Comparison of ENCODE assay signal across 17 cellular contexts in genomic region chr2:242015366-242016065, GRCh38.
"Had no signal": no experiment of that assay in that cellular context is flagged by ENCODE, and none has a peak within 500 bp of the region (broad histone marks: within the 10 kb centered on the region; RNA-seq: fewer than 3 reads in every experiment).

No MANE protein-coding gene starts in this region.

- H3K27ac ChIP-seq: brain microvascular endothelial cell, colonic mucosa, gastrocnemius medialis, heart left ventricle, stomach, upper lobe of left lung had no signal

- ATAC-seq: activated CD8-positive, alpha-beta T cell treated with anti-CD3 and anti-CD28 coated beads for 36 hours; esophagus mucosa; gastrocnemius medialis; mucosa of descending colon had no signal

- DNase-seq: activated CD4-positive, alpha-beta T cell treated with anti-CD3 and anti-CD28 coated beads, Interleukin-2, amount 10 ng/mL, durations not matched to agents 24 days and 14 days; activated CD8-positive, alpha-beta T cell treated with anti-CD3 and anti-CD28 coated beads for 36 hours; activated naive CD4-positive, alpha-beta T cell; brain microvascular endothelial cell; colonic mucosa; gastrocnemius medialis; heart left ventricle; immature natural killer cell; kidney glomerular epithelial cell; mucosa of descending colon; naive B cell; stimulated activated CD4-positive, alpha-beta T cell treated with anti-CD3 and anti-CD28 coated beads, Interleukin-15, amount 100 ng/mL, for 24 hours; stimulated activated CD4-positive, alpha-beta T cell treated with anti-CD3 and anti-CD28 coated beads, Interleukin-2, amount 100 ng/mL, for 48 hours; stomach; T1000; upper lobe of left lung had no signal

- H3K9me3 ChIP-seq: colonic mucosa, gastrocnemius medialis, heart left ventricle, mucosa of descending colon, stomach, upper lobe of left lung had no signal

- H3K36me3 ChIP-seq: brain microvascular endothelial cell, colonic mucosa, gastrocnemius medialis, heart left ventricle, stomach, upper lobe of left lung had no signal

- H3K27me3 ChIP-seq: colonic mucosa, gastrocnemius medialis, heart left ventricle, upper lobe of left lung had no signal

- H3K4me3 ChIP-seq: colonic mucosa, gastrocnemius medialis, heart left ventricle, mucosa of descending colon, stomach, upper lobe of left lung had no signal
